In genomic region chr11:111634981-111635705, GRCh38 we compare ENCODE assay signal across 8 cellular contexts. TPM values are rescaled to one million over a fixed set of nuclear protein-coding genes. Genes with fewer than 3 reads are reported as not detected.
A peak's percentile ranks its signal among the peaks of the same experiment; 100 is the strongest.
DNase-seq lines count a peak whose midpoint lies in the region; ATAC-seq and TF ChIP-seq lines count a peak whose summit lies in the region.

No MANE protein-coding gene starts in this region.

- H3K27ac ChIP-seq in heart left ventricle (peak overlapping the region in 11 of 12 donors; percentile 0 to 71 (median 47)), skeletal muscle tissue (ENCODE audit: low read depth, low read length) (peak overlapping the region; percentile 37), WERI-Rb-1 (no peak overlapping the region)

- H3K27me3 ChIP-seq in heart left ventricle (no peaks in the 10 kb centered on the region), skeletal muscle tissue (ENCODE audit: control insufficient read depth in 3 of 3, insufficient read depth in 3 of 3, low read length in 3 of 3) (no peaks in the 10 kb centered on the region), WERI-Rb-1 (ENCODE audit: insufficient read depth, low read depth, severe bottlenecking) (no peaks in the 10 kb centered on the region)

- DNase-seq in HT-29 (ENCODE audit: low spot score) (peak; percentile 77), brain pericyte (ENCODE audit: low read depth, low spot score) (peak; percentile 25), heart left ventricle (no peak), NCI-H2081 (lab: John Stamatoyannopoulos, UW) (no peak), WERI-Rb-1 (no peak)

- TF ChIP-seq POLR2A in heart left ventricle (IDR thresholded peaks at IDR 0.05): no peak
- no peak for TF ChIP-seq POLR2A in GM18505 (IDR thresholded peaks at IDR 0.05; ENCODE audit: borderline replicate concordance, extremely low read depth, insufficient read depth, insufficient read length)

- no peaks in the 10 kb centered on the region for H3K9me3 ChIP-seq in heart left ventricle
- H3K9me3 ChIP-seq in skeletal muscle tissue (ENCODE audit: control insufficient read depth in 3 of 3, low read length in 3 of 3): no peaks in the 10 kb centered on the region
- H3K9me3 ChIP-seq in WERI-Rb-1 (ENCODE audit: severe bottlenecking): no peaks in the 10 kb centered on the region

- H3K4me1 ChIP-seq in heart left ventricle (peaks cover 4 to 68% (median 41%) of the 10 kb centered on the region in 12 donors), skeletal muscle tissue (ENCODE audit: control insufficient read depth in 3 of 3, insufficient read depth in 3 of 3, low read length in 3 of 3) (peaks cover 0 to 14% (median 9%) of the 10 kb centered on the region in 3 donors)

- TF ChIP-seq CTCF in heart left ventricle (IDR thresholded peaks at IDR 0.05) (no peak), WERI-Rb-1 (IDR thresholded peaks at IDR 0.05; ENCODE audit: low read depth, low read length) (no peak)

- WGBS in heart left ventricle, 4 donors: 46 to 64% (median 59%) methylated on average over 5 of the region's 5 CpGs

- H3K36me3 ChIP-seq in heart left ventricle (peaks cover 0 to 7% (median 0%) of the 10 kb centered on the region in 9 donors), skeletal muscle tissue (ENCODE audit: control insufficient read depth in 3 of 3, insufficient read depth in 3 of 3, low read length in 3 of 3) (peaks cover 0 to 2% (median 0%) of the 10 kb centered on the region in 3 donors), WERI-Rb-1 (no peaks in the 10 kb centered on the region)

- peak in 2 of 4 donors; percentile 35 to 46 for ATAC-seq in heart left ventricle
- ATAC-seq in GM18505 (IDR thresholded peaks at IDR 0.05; ENCODE audit: unreplicated experiment): no peak
- ATAC-seq in HG02588 (IDR thresholded peaks at IDR 0.05; ENCODE audit: unreplicated experiment): no peak

- intact Hi-C loops in heart left ventricle (cut with DNase I): loop anchor here in 2 of 10 donors (5.0 kb wide), 3 partner anchors 37 to 62 kb away; no protein-coding TSS in a partner anchor

- peak overlapping the region in 1 of 3 donors; percentile 24 for H3K9ac ChIP-seq in skeletal muscle tissue (ENCODE audit: low read depth in 1 of 3, low read length in 3 of 3)

- H3K4me3 ChIP-seq in heart left ventricle (no peak overlapping the region), skeletal muscle tissue (ENCODE audit: low read length in 3 of 3) (no peak overlapping the region), WERI-Rb-1 (ENCODE audit: low read depth, low read length) (no peak overlapping the region)

RNA-seq across cellular contexts. Expression of gene SIK2, which starts 32.9 kb away (rescaled TPM):
- total RNA-seq in HT-29 (2014; rRNA removed; shearing (Covaris generic)): 11.4 and 12.4 TPM in 2 replicates
- total RNA-seq in heart left ventricle: 10 to 100 TPM; 15.9 to 45.8 (median 27.7) TPM
- 10 to 100 TPM in 1 of 2 donors, 1 to 10 TPM in 1; 4.1 to 23.1 TPM for polyA plus RNA-seq in heart left ventricle
- total RNA-seq in skeletal muscle tissue: 11.5 TPM

Comparison
In these comparisons a context has a peak if more than half of its experiments do, and no peak if none do; other contexts are left out.
1. DNase-seq: peak in HT-29 (single experiment) and brain pericyte (single experiment); none in heart left ventricle (0 of 5), NCI-H2081 (0 of 2) and WERI-Rb-1 (single experiment).